ENCODE assay signal across 21 cellular contexts in the genomic region with DNA sequence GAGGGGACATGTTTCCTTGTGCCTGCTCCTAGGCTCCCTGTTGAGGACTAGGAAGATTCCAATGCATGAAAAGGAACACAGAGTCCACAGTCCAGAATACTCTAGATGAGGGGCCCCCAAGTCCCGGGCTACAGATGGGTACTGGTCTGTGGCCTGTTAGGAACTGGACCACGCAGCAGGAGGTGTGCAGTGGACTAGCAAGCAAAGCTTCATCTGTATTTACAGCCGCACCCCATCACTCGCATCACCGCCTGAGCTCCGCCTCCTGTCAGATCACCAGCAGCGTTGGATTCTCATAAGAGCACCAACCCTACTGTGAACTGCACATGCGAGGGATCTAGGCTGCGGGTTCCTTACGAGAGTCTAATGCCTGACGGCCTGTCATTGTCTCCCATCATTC.
"Had no signal": no experiment of that assay in that cellular context is flagged by ENCODE, and none has a peak within 500 bp of the region (broad histone marks: within the 10 kb centered on the region; RNA-seq: fewer than 3 reads in every experiment).

No MANE protein-coding gene starts in this region.

- H3K9me3 ChIP-seq: gastroesophageal sphincter, heart left ventricle, neutrophil, spleen, thoracic aorta, upper lobe of left lung had no signal

- H3K4me3 Mint-ChIP-seq: activated naive CD4-positive, alpha-beta T cell treated with anti-CD3 and anti-CD28 coated beads, Interleukin-2, amount 10 ng/mL, durations not matched to agents 7 days and 5 days; activated naive CD8-positive, alpha-beta T cell treated with anti-CD3 and anti-CD28 coated beads, Interleukin-2, amount 50 U/mL, for 24 hours; stimulated activated naive B cell treated with anti-CD40 and anti-IgM and Interleukin-4, amounts not matched to agents 10 μg/mL and 1 μg/mL and 100 μg/mL, for 72 hours had no signal

- H3K9me3 Mint-ChIP-seq: activated naive CD4-positive, alpha-beta T cell treated with anti-CD3 and anti-CD28 coated beads, Interleukin-2, amount 10 ng/mL, durations not matched to agents 7 days and 5 days; activated naive CD8-positive, alpha-beta T cell treated with anti-CD3 and anti-CD28 coated beads, Interleukin-2, amount 50 U/mL, for 24 hours; stimulated activated naive B cell treated with anti-CD40 and anti-IgM and Interleukin-4, amounts not matched to agents 10 μg/mL and 1 μg/mL and 100 μg/mL, for 72 hours had no signal

- H3K27ac ChIP-seq: brain microvascular endothelial cell, coronary artery, gastroesophageal sphincter, heart left ventricle, thoracic aorta had no signal

- DNase-seq: activated CD4-positive, alpha-beta T cell treated with anti-CD3 and anti-CD28 coated beads, Interleukin-2, amount 50 U/mL, for 1 hour; activated naive CD4-positive, alpha-beta T cell treated with anti-CD3 and anti-CD28 coated beads, Interleukin-2, amount 10 ng/mL, durations not matched to agents 7 days and 5 days; activated naive CD8-positive, alpha-beta T cell treated with anti-CD3 and anti-CD28 coated beads, Interleukin-2, amount 50 U/mL, for 24 hours; activated T-cell treated with anti-CD3 and anti-CD28 coated beads, Interleukin-2, amount 50 U/mL, for 1 hour; aorta; brain microvascular endothelial cell; effector CD4-positive, alpha-beta T cell; heart left ventricle; kidney; mammary epithelial cell; spleen; stimulated activated CD4-positive, alpha-beta T cell treated with anti-CD3 and anti-CD28 coated beads, Interleukin-4, amount 100 ng/mL, for 4 hours; stimulated activated naive B cell treated with anti-CD40 and anti-IgM and Interleukin-4, amounts not matched to agents 10 μg/mL and 1 μg/mL and 100 μg/mL, for 72 hours had no signal

- H3K27me3 Mint-ChIP-seq: activated naive CD4-positive, alpha-beta T cell treated with anti-CD3 and anti-CD28 coated beads, Interleukin-2, amount 10 ng/mL, durations not matched to agents 7 days and 5 days; activated naive CD8-positive, alpha-beta T cell treated with anti-CD3 and anti-CD28 coated beads, Interleukin-2, amount 50 U/mL, for 24 hours; stimulated activated naive B cell treated with anti-CD40 and anti-IgM and Interleukin-4, amounts not matched to agents 10 μg/mL and 1 μg/mL and 100 μg/mL, for 72 hours had no signal

- H3K27ac Mint-ChIP-seq: activated naive CD4-positive, alpha-beta T cell treated with anti-CD3 and anti-CD28 coated beads, Interleukin-2, amount 10 ng/mL, durations not matched to agents 7 days and 5 days; stimulated activated naive B cell treated with anti-CD40 and anti-IgM and Interleukin-4, amounts not matched to agents 10 μg/mL and 1 μg/mL and 100 μg/mL, for 72 hours had no signal

- H3K4me3 ChIP-seq: gastroesophageal sphincter, heart left ventricle, spleen, thoracic aorta, upper lobe of left lung had no signal

- H3K27me3 ChIP-seq: brain microvascular endothelial cell, gastroesophageal sphincter, heart left ventricle, neutrophil, spleen, upper lobe of left lung had no signal

- ATAC-seq: activated CD4-positive, CD25-positive, alpha-beta regulatory T cell treated with anti-CD3 and anti-CD28 coated beads, Interleukin-2, amount 50 U/mL, for 24 hours; activated naive CD8-positive, alpha-beta T cell treated with anti-CD3 and anti-CD28 coated beads, Interleukin-2, amount 50 U/mL, for 24 hours; esophagus mucosa; gastroesophageal sphincter; left lobe of liver; stimulated activated naive B cell treated with anti-CD40 and anti-IgM and Interleukin-4, amounts not matched to agents 10 μg/mL and 1 μg/mL and 100 μg/mL, for 72 hours had no signal
